ENCODE assay signal across 21 cellular contexts in the genomic region with DNA sequence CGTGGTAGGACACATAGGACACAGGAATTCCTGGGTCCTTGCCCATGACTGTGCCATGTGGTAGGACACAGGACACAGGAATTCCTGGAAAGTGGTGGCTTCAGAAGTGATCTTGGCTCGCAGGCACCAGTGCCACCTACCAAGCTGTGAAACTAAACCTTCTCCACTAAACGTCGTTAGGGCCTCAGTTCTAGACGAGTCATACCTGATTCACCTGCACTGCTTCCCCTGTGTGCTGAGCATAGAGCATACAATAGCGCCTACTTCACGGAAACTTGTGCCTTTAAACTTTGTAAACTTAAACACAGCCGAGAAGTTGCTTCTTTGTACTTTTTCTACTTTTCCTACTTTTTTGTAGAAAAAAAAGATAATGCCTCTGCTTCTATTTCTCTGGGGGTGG. TPM values are rescaled to one million over a fixed set of nuclear protein-coding genes. Genes with fewer than 3 reads are reported as not detected.
"Had no signal": no experiment of that assay in that cellular context is flagged by ENCODE, and none has a peak within 500 bp of the region (broad histone marks: within the 10 kb centered on the region; RNA-seq: fewer than 3 reads in every experiment).

No MANE protein-coding gene starts in this region.

- H3K27me3 Mint-ChIP-seq: T-cell had no signal

- H3K9me3 Mint-ChIP-seq: activated T-helper 2 cell treated with anti-CD3 and anti-CD28 coated beads, Interferon-gamma antibody, Interleukin-2, Interleukin-4, amounts not matched to agents 10 μg/mL and 5 μg/mL and 100 μg/mL, durations not matched to agents 14 hours and 24 hours and 36 hours; central memory CD8-positive, alpha-beta T cell; effector memory CD8-positive, alpha-beta T cell; immature natural killer cell; naive thymus-derived CD4-positive, alpha-beta T cell; neural progenitor cell; T-cell; T-helper 2 cell treated with Interferon-gamma antibody and Interleukin-4, amounts not matched to agents 5 μg/mL and 100 μg/mL, for 36 hours had no signal

- H3K4me1 Mint-ChIP-seq: central memory CD8-positive, alpha-beta T cell had no signal

- H3K4me3 Mint-ChIP-seq: central memory CD8-positive, alpha-beta T cell; effector memory CD8-positive, alpha-beta T cell; immature natural killer cell; neural progenitor cell; T-cell; T-helper 2 cell treated with Interferon-gamma antibody and Interleukin-4, amounts not matched to agents 5 μg/mL and 100 μg/mL, for 36 hours had no signal

- ATAC-seq: effector memory CD8-positive, alpha-beta T cell; esophagus mucosa; naive thymus-derived CD4-positive, alpha-beta T cell; sciatic nerve; T-cell had no signal

- DNase-seq: activated CD4-positive, alpha-beta T cell treated with anti-CD3 and anti-CD28 coated beads, Interleukin-2, amount 50 U/mL, for 48 hours; activated naive CD4-positive, alpha-beta T cell; aorta; effector memory CD8-positive, alpha-beta T cell; foreskin melanocyte; glutamatergic neuron; immature natural killer cell; left ventricle myocardium inferior; naive thymus-derived CD4-positive, alpha-beta T cell; small intestine; stimulated activated CD4-positive, alpha-beta T cell treated with anti-CD3 and anti-CD28 coated beads, Interleukin-15, amount 100 ng/mL, for 24 hours; stimulated activated naive CD4-positive, alpha-beta T cell treated with Interleukin-2 at 50 U/mL for 16 hours; T-cell; transverse colon had no signal

- H3K36me3 Mint-ChIP-seq: immature natural killer cell; naive thymus-derived CD4-positive, alpha-beta T cell; neural progenitor cell; T-cell had no signal

- H3K27ac Mint-ChIP-seq: activated T-helper 2 cell treated with anti-CD3 and anti-CD28 coated beads, Interferon-gamma antibody, Interleukin-2, Interleukin-4, amounts not matched to agents 10 μg/mL and 5 μg/mL and 100 μg/mL, durations not matched to agents 14 hours and 24 hours and 36 hours; effector memory CD8-positive, alpha-beta T cell; immature natural killer cell; neural progenitor cell; T-cell; T-helper 2 cell treated with Interferon-gamma antibody and Interleukin-4, amounts not matched to agents 5 μg/mL and 100 μg/mL, for 36 hours had no signal

RNA-seq across cellular contexts. Expression of a gene that starts 4.8 kb away (rescaled TPM):
- polyA plus RNA-seq: SK-N-SH had no signal
